1 cellular context compared by ENCODE assay signal in genomic region chr1:235127203-235127602, GRCh38.
TF ChIP-seq lines count a peak whose summit lies in the region.

No MANE protein-coding gene starts in this region.

TF ChIP-seq in SK-N-SH treated with all-trans-retinoic acid at 6 μM for 48 hours, 23 proteins besides CTCF, POLR2A, EP300 and RAD21 (continued from another document):
- TF ChIP-seq, protein P1, sequence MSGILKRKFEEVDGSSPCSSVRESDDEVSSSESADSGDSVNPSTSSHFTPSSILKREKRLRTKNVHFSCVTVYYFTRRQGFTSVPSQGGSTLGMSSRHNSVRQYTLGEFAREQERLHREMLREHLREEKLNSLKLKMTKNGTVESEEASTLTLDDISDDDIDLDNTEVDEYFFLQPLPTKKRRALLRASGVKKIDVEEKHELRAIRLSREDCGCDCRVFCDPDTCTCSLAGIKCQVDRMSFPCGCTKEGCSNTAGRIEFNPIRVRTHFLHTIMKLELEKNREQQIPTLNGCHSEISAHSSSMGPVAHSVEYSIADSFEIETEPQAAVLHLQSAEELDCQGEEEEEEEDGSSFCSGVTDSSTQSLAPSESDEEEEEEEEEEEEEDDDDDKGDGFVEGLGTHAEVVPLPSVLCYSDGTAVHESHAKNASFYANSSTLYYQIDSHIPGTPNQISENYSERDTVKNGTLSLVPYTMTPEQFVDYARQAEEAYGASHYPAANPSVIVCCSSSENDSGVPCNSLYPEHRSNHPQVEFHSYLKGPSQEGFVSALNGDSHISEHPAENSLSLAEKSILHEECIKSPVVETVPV (CRISPR knock-in tag; IDR thresholded peaks at IDR 0.05), result no peak
- TF ChIP-seq ZNF70 (CRISPR knock-in tag; IDR thresholded peaks at IDR 0.05) (no peak), ZC3H10 (CRISPR knock-in tag; IDR thresholded peaks at IDR 0.05) (no peak), ZNF8 (CRISPR knock-in tag; IDR thresholded peaks at IDR 0.05) (no peak)
- TF ChIP-seq, protein P2, sequence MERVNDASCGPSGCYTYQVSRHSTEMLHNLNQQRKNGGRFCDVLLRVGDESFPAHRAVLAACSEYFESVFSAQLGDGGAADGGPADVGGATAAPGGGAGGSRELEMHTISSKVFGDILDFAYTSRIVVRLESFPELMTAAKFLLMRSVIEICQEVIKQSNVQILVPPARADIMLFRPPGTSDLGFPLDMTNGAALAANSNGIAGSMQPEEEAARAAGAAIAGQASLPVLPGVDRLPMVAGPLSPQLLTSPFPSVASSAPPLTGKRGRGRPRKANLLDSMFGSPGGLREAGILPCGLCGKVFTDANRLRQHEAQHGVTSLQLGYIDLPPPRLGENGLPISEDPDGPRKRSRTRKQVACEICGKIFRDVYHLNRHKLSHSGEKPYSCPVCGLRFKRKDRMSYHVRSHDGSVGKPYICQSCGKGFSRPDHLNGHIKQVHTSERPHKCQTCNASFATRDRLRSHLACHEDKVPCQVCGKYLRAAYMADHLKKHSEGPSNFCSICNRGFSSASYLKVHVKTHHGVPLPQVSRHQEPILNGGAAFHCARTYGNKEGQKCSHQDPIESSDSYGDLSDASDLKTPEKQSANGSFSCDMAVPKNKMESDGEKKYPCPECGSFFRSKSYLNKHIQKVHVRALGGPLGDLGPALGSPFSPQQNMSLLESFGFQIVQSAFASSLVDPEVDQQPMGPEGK (CRISPR knock-in tag; IDR thresholded peaks at IDR 0.05; ENCODE audit: borderline replicate concordance), result no peak
